10 cellular contexts compared by ENCODE assay signal in genomic region chr4:602559-602942, GRCh38. TPM values are rescaled to one million over a fixed set of nuclear protein-coding genes. Genes with fewer than 3 reads are reported as not detected.
DNase-seq lines count a peak whose midpoint lies in the region; ATAC-seq, FAIRE-seq and TF ChIP-seq lines count a peak whose summit lies in the region.
"Had no signal": no experiment of that assay in that cellular context is flagged by ENCODE, and none has a peak within 500 bp of the region (broad histone marks: within the 10 kb centered on the region; RNA-seq: fewer than 3 reads in every experiment).

No MANE protein-coding gene starts in this region.

- H3K4me2 ChIP-seq in PC-9 (no peak overlapping the region), HepG2 (ENCODE audit: low read depth, low read length) (no peak overlapping the region)

- H3K27ac Mint-ChIP-seq in activated naive CD8-positive, alpha-beta T cell treated with anti-CD3 and anti-CD28 coated beads, Interleukin-2, amount 10 ng/mL, durations not matched to agents 7 days and 5 days, result no peak overlapping the region
- H3K27ac Mint-ChIP-seq: activated naive CD4-positive, alpha-beta T cell treated with anti-CD3 and anti-CD28 coated beads, Interleukin-2, amount 50 U/mL, for 24 hours had no signal

- H3K9me2 ChIP-seq in PC-9 (ENCODE audit: insufficient read depth), result no peaks in the 10 kb centered on the region

- no peaks in the 10 kb centered on the region for H3F3A ChIP-seq in PC-9 (ENCODE audit: insufficient read depth, low read depth)

- H3K27me3 ChIP-seq in PC-9 (ENCODE audit: insufficient read depth, low read depth) (peaks cover 89% of the 10 kb centered on the region), HepG2 (ENCODE audit: control insufficient read depth in 1 of 2, insufficient read depth in 2 of 2, low read length in 2 of 2) (peaks cover 7 to 65% of the 10 kb centered on the region in 2 experiments; a peak in 4 of 5 replicates)
- H3K27me3 ChIP-seq: BLaER1 treated with 17β-estradiol and CSF1 and Interleukin-3, amounts not matched to agents 10 nM and 100 nM had no signal

- WGBS in HepG2 (ENCODE audit: low lambda C conversion rate), result no CpG with 5 or more reads among the region's 8 CpGs

- CTCF ChIA-PET in PC-9 (lab: Charles Lee), result interaction anchor here (0.5 to 1.8 kb wide), 2 partner anchors 71 to 553 kb away, joined by 3 to 12 read pairs; partner anchors contain the start of genes ATP5ME and MYL5
- CTCF ChIA-PET in HepG2 (lab: Yijun Ruan, JAX; ENCODE audit: low intra/inter-chr PET ratio, low total read pairs), result interaction anchor here (0.8 to 1.5 kb wide), 2 partner anchors 71 to 139 kb away, joined by 3 read pairs; partner anchors contain the start of gene ATP5ME

- no peak for TF ChIP-seq EP300 in HepG2 (IDR thresholded peaks at IDR 0.05; ENCODE audit: low read depth in 2 of 2, low read length in 2 of 2)
- TF ChIP-seq EP300 in HepG2 (CRISPR knock-in tag; IDR thresholded peaks at IDR 0.05; ENCODE audit: borderline replicate concordance), result no peak

- peaks cover 7% of the 10 kb centered on the region for H3K4me1 Mint-ChIP-seq in activated naive CD8-positive, alpha-beta T cell treated with anti-CD3 and anti-CD28 coated beads, Interleukin-2, amount 10 ng/mL, durations not matched to agents 7 days and 5 days

- peak; percentile 90 for ATAC-seq in activated naive CD8-positive, alpha-beta T cell treated with anti-CD3 and anti-CD28 coated beads, Interleukin-2, amount 10 ng/mL, durations not matched to agents 7 days and 5 days (ENCODE audit: low read depth)
- ATAC-seq in HepG2, result peak; percentile 99
- ATAC-seq in HG03354 (IDR thresholded peaks at IDR 0.05; ENCODE audit: poor library complexity, severe bottlenecking, unreplicated experiment), result no peak

- H2AFZ ChIP-seq in PC-9 (no peak overlapping the region), HepG2 (ENCODE audit: low read length) (no peak overlapping the region)

- intact Hi-C loops in PC-9 (cut with micrococcal nuclease; ENCODE audit: unreplicated experiment), result loop anchor here (1.0 to 10.0 kb wide), 2 partner anchors 72 to 142 kb away; partner anchors contain the start of genes ATP5ME and MYL5
- intact Hi-C loops in HepG2 (cut with micrococcal nuclease; ENCODE audit: unreplicated experiment), result loop anchor here (1.0 to 10.0 kb wide), 2 partner anchors 72 to 108 kb away; partner anchors contain the start of genes ATP5ME, MYL5, PIGG and ZNF721

- H3K79me2 ChIP-seq in PC-9 (ENCODE audit: low read depth), result no peaks in the 10 kb centered on the region
- no peaks in the 10 kb centered on the region for H3K79me2 ChIP-seq in HepG2 (ENCODE audit: insufficient read depth, low read length)

- H3K4me1 ChIP-seq in PC-9 (replicated peaks; ENCODE audit: insufficient read depth), result no peaks in the 10 kb centered on the region
- H3K4me1 ChIP-seq in HepG2 (ENCODE audit: insufficient read depth, low read length), result no peaks in the 10 kb centered on the region

- no TSS peak for BruUV-seq in PC-9 (replicated peaks; lab: Mats Ljungman, UMichigan)
- no TSS peak for BruUV-seq in HepG2 (replicated peaks; lab: Mats Ljungman, UMichigan)

- H3K9me3 Mint-ChIP-seq in activated naive CD8-positive, alpha-beta T cell treated with anti-CD3 and anti-CD28 coated beads, Interleukin-2, amount 10 ng/mL, durations not matched to agents 7 days and 5 days, result no peaks in the 10 kb centered on the region
- H3K9me3 Mint-ChIP-seq: activated naive CD4-positive, alpha-beta T cell treated with anti-CD3 and anti-CD28 coated beads, Interleukin-2, amount 50 U/mL, for 24 hours had no signal

- no peak overlapping the region for H3K9ac ChIP-seq in HepG2 (ENCODE audit: insufficient read depth, low read depth, low read length)
- H3K9ac ChIP-seq: BLaER1 treated with 17β-estradiol and CSF1 and Interleukin-3, amounts not matched to agents 10 nM and 100 nM had no signal

- peak; percentile 91 for TF ChIP-seq RAD21 in HepG2 (CRISPR knock-in tag; IDR thresholded peaks at IDR 0.05)

- peak; percentile 49 for FAIRE-seq in HepG2 (lab: Jason Lieb, UNC)

- no peaks in the 10 kb centered on the region for H3K36me3 ChIP-seq in PC-9 (ENCODE audit: low read depth)
- H3K36me3 ChIP-seq in HepG2 (replicated peaks in 1 of 2; ENCODE audit: control insufficient read depth in 1 of 2, insufficient read depth in 2 of 2, low read length in 2 of 2), result no peaks in the 10 kb centered on the region

- no peaks in the 10 kb centered on the region for H3K36me3 Mint-ChIP-seq in activated naive CD8-positive, alpha-beta T cell treated with anti-CD3 and anti-CD28 coated beads, Interleukin-2, amount 10 ng/mL, durations not matched to agents 7 days and 5 days
- H3K36me3 Mint-ChIP-seq: activated naive CD4-positive, alpha-beta T cell treated with anti-CD3 and anti-CD28 coated beads, Interleukin-2, amount 50 U/mL, for 24 hours had no signal

- H3K27ac ChIP-seq in PC-9 (no peak overlapping the region), HepG2 (ENCODE audit: extremely low read length, insufficient read depth, low read length) (no peak overlapping the region)
- H3K27ac ChIP-seq: BLaER1 treated with 17β-estradiol and CSF1 and Interleukin-3, amounts not matched to agents 10 nM and 100 nM had no signal

- DNase-seq in NCI-H345 (lab: John Stamatoyannopoulos, UW) (peak; percentile 53), NCI-H345 treated with DMSO at 0.1 percent for 48 hours (lab: John Stamatoyannopoulos, UW; ENCODE audit: unreplicated experiment) (no peak), PC-9 (peak; percentile 74 to 87), HepG2 (ENCODE audit: low spot score) (peak; percentile 60), NCI-H1930 (lab: John Stamatoyannopoulos, UW) (no peak)
- peak; percentile 77 for DNase-seq in activated naive CD8-positive, alpha-beta T cell treated with anti-CD3 and anti-CD28 coated beads, Interleukin-2, amount 10 ng/mL, durations not matched to agents 7 days and 5 days
- DNase-seq in stimulated activated CD8-positive, alpha-beta memory T cell treated with anti-CD3 and anti-CD28 coated beads, Interleukin-4, amount 100 ng/mL, for 48 hours, result peak; percentile 94

- in situ Hi-C loops in HepG2 (cut with HindIII; ENCODE audit: extremely low pct_ligation_motif_present, low pct_unique_long_range_greater_than_20kb), result no loop called here

- H4K20me1 ChIP-seq in PC-9 (ENCODE audit: insufficient read depth) (no peaks in the 10 kb centered on the region), HepG2 (ENCODE audit: insufficient read depth, low read length) (no peaks in the 10 kb centered on the region)
- H4K20me1 ChIP-seq: BLaER1 treated with 17β-estradiol and CSF1 and Interleukin-3, amounts not matched to agents 10 nM and 100 nM had no signal

- TF ChIP-seq POLR2A in HepG2 (IDR thresholded peaks at IDR 0.05; ENCODE audit: insufficient read depth in 1 of 2, low read depth in 2 of 2, low read length in 2 of 2), result no peak

- no peaks in the 10 kb centered on the region for H3K9me3 ChIP-seq in PC-9 (ENCODE audit: insufficient read depth, low read depth)
- H3K9me3 ChIP-seq in HepG2 (ENCODE audit: low read length), result no peaks in the 10 kb centered on the region

- no peak overlapping the region for H3K4me3 ChIP-seq in PC-9
- no peak overlapping the region for H3K4me3 ChIP-seq in HepG2 (replicated peaks in 1 of 3; ENCODE audit: insufficient read depth in 1 of 3, low read depth in 2 of 3, low read length in 3 of 3)
- H3K4me3 ChIP-seq: BLaER1 treated with 17β-estradiol and CSF1 and Interleukin-3, amounts not matched to agents 10 nM and 100 nM had no signal

- peak; percentile 92 for TF ChIP-seq CTCF in PC-9 (conservative IDR thresholded peaks at IDR 0.05)
- peak; percentile 97 for TF ChIP-seq CTCF in HepG2 (CRISPR knock-in tag; IDR thresholded peaks at IDR 0.05)

- POLR2A ChIA-PET in PC-9 (lab: Charles Lee; ENCODE audit: unreplicated experiment), result no interaction called here
- POLR2A ChIA-PET in activated naive CD8-positive, alpha-beta T cell treated with anti-CD3 and anti-CD28 coated beads, Interleukin-2, amount 10 ng/mL, durations not matched to agents 7 days and 5 days (lab: Charles Lee), result interaction anchor here (1.0 kb wide), 1 partner anchor 72 kb away, joined by 5 read pairs; the partner anchor contains the start of genes ATP5ME and MYL5
- POLR2A ChIA-PET in HepG2 (lab: Yijun Ruan, JAX), result no interaction called here

- H3K27me3 Mint-ChIP-seq in activated naive CD8-positive, alpha-beta T cell treated with anti-CD3 and anti-CD28 coated beads, Interleukin-2, amount 10 ng/mL, durations not matched to agents 7 days and 5 days, result peaks cover 5% of the 10 kb centered on the region

- H3K4me3 Mint-ChIP-seq in activated naive CD8-positive, alpha-beta T cell treated with anti-CD3 and anti-CD28 coated beads, Interleukin-2, amount 10 ng/mL, durations not matched to agents 7 days and 5 days, result no peak overlapping the region
- H3K4me3 Mint-ChIP-seq: activated naive CD4-positive, alpha-beta T cell treated with anti-CD3 and anti-CD28 coated beads, Interleukin-2, amount 50 U/mL, for 24 hours had no signal

RNA-seq across cellular contexts. Expression of gene PDE6B, which starts 22.8 kb away (rescaled TPM):
- total RNA-seq in PC-9 (2021), result 5.9 and 8.2 TPM in 2 replicates
- total RNA-seq in activated naive CD8-positive, alpha-beta T cell treated with anti-CD3 and anti-CD28 coated beads, Interleukin-2, amount 10 ng/mL, durations not matched to agents 7 days and 5 days, result 10 to 100 TPM; 16.6 to 23.2 TPM
- total RNA-seq in HepG2 (2016; rRNA removed; fragmentation: Illumina TruSeq; extraction: Trizol), result 0.38 TPM in 1 of 2 replicates, not detected in the other
- 0.20 TPM in 1 of 2 replicates, not detected in the other for total RNA-seq in HepG2 (2016; cell fraction: cytosol; rRNA removed; fragmentation: Illumina TruSeq; extraction: Trizol; ENCODE audit: low read depth)
- 0.09 TPM in 1 of 2 replicates, not detected in the other for total RNA-seq in HepG2 (2016; cell fraction: insoluble cytoplasmic fraction; rRNA removed; fragmentation: Illumina TruSeq; extraction: Trizol)
- 0.25 TPM in 1 of 2 replicates, not detected in the other for total RNA-seq in HepG2 (2016; cell fraction: membrane; rRNA removed; fragmentation: Illumina TruSeq; extraction: Trizol)
- not detected in 2 replicates for total RNA-seq in HepG2 (2016; cell fraction: nucleus; rRNA removed; fragmentation: Illumina TruSeq; extraction: Trizol)
- 0.38 and 0.40 TPM in 2 replicates for polyA plus RNA-seq in HepG2 (2011; rRNA removed)
- 0.43 and 0.62 TPM in 2 replicates for polyA plus RNA-seq in HepG2 (2011; cell fraction: cytosol; rRNA removed)
- 0.33 and 0.45 TPM in 2 replicates for polyA plus RNA-seq in HepG2 (2011; cell fraction: nucleus; rRNA removed)
- 0.38 and 0.73 TPM in 2 replicates for polyA plus RNA-seq in HepG2 (2012)
- polyA plus RNA-seq in HepG2 (2016; cell fraction: cytosol; fragmentation: Illumina TruSeq; extraction: Trizol; ENCODE audit: low read depth), result not detected in 2 replicates
- polyA plus RNA-seq in HepG2 (2016; cell fraction: insoluble cytoplasmic fraction; fragmentation: Illumina TruSeq; extraction: Trizol; ENCODE audit: low read depth), result not detected in 2 replicates
- polyA plus RNA-seq in HepG2 (2016; cell fraction: membrane; fragmentation: Illumina TruSeq; extraction: Trizol; ENCODE audit: low read depth), result 0.13 TPM in 1 of 2 replicates, not detected in the other
- polyA plus RNA-seq in HepG2 (2016; cell fraction: nucleus; fragmentation: Illumina TruSeq; extraction: Trizol; ENCODE audit: insufficient read depth, low read depth), result not detected in 2 replicates
- polyA minus RNA-seq in HepG2 (2011; rRNA and poly(A)+ RNA removed; ENCODE audit: low replicate concordance), result 0.32 TPM in 1 of 2 replicates, not detected in the other
- 0.69 and 1.3 TPM in 2 replicates for polyA minus RNA-seq in HepG2 (2011; cell fraction: cytosol; rRNA and poly(A)+ RNA removed)
- 0.37 and 1.3 TPM in 2 replicates for polyA minus RNA-seq in HepG2 (2011; cell fraction: nucleus; rRNA and poly(A)+ RNA removed)

RNA-seq across cellular contexts. Expression of gene TMEM271, which starts 26.5 kb away (rescaled TPM):
- total RNA-seq in PC-9 (2021), result not detected in 2 replicates
- total RNA-seq in activated naive CD8-positive, alpha-beta T cell treated with anti-CD3 and anti-CD28 coated beads, Interleukin-2, amount 10 ng/mL, durations not matched to agents 7 days and 5 days, result not detected
- total RNA-seq in HepG2 (2016; rRNA removed; fragmentation: Illumina TruSeq; extraction: Trizol), result not detected in 2 replicates
- not detected in 2 replicates for total RNA-seq in HepG2 (2016; cell fraction: cytosol; rRNA removed; fragmentation: Illumina TruSeq; extraction: Trizol; ENCODE audit: low read depth)
- not detected in 2 replicates for total RNA-seq in HepG2 (2016; cell fraction: insoluble cytoplasmic fraction; rRNA removed; fragmentation: Illumina TruSeq; extraction: Trizol)
- not detected in 2 replicates for total RNA-seq in HepG2 (2016; cell fraction: membrane; rRNA removed; fragmentation: Illumina TruSeq; extraction: Trizol)
- total RNA-seq in HepG2 (2016; cell fraction: nucleus; rRNA removed; fragmentation: Illumina TruSeq; extraction: Trizol), result not detected in 2 replicates
- not detected in 2 replicates for polyA plus RNA-seq in HepG2 (2011; rRNA removed)
- polyA plus RNA-seq in HepG2 (2011; cell fraction: cytosol; rRNA removed), result 0.04 TPM in 1 of 2 replicates, not detected in the other
- polyA plus RNA-seq in HepG2 (2011; cell fraction: nucleus; rRNA removed), result not detected in 2 replicates
- polyA plus RNA-seq in HepG2 (2012), result 0.05 TPM in 1 of 2 replicates, not detected in the other
- polyA plus RNA-seq in HepG2 (2016; cell fraction: cytosol; fragmentation: Illumina TruSeq; extraction: Trizol; ENCODE audit: low read depth), result not detected in 2 replicates
- polyA plus RNA-seq in HepG2 (2016; cell fraction: insoluble cytoplasmic fraction; fragmentation: Illumina TruSeq; extraction: Trizol; ENCODE audit: low read depth), result not detected in 2 replicates
- polyA plus RNA-seq in HepG2 (2016; cell fraction: membrane; fragmentation: Illumina TruSeq; extraction: Trizol; ENCODE audit: low read depth), result not detected in 2 replicates
- polyA plus RNA-seq in HepG2 (2016; cell fraction: nucleus; fragmentation: Illumina TruSeq; extraction: Trizol; ENCODE audit: insufficient read depth, low read depth), result not detected in 2 replicates
- polyA minus RNA-seq in HepG2 (2011; rRNA and poly(A)+ RNA removed; ENCODE audit: low replicate concordance), result not detected in 2 replicates
- not detected in 2 replicates for polyA minus RNA-seq in HepG2 (2011; cell fraction: cytosol; rRNA and poly(A)+ RNA removed)
- polyA minus RNA-seq in HepG2 (2011; cell fraction: nucleus; rRNA and poly(A)+ RNA removed), result not detected in 2 replicates

Comparison
In these comparisons a context has a peak if more than half of its experiments do, and no peak if none do; other contexts are left out.
1. DNase-seq: peak in NCI-H345 (single experiment), PC-9 (2 of 2), activated naive CD8-positive, alpha-beta T cell treated with anti-CD3 and anti-CD28 coated beads, Interleukin-2, amount 10 ng/mL, durations not matched to agents 7 days and 5 days (single experiment), HepG2 (single experiment) and stimulated activated CD8-positive, alpha-beta memory T cell treated with anti-CD3 and anti-CD28 coated beads, Interleukin-4, amount 100 ng/mL, for 48 hours (single experiment); none in NCI-H345 treated with DMSO at 0.1 percent for 48 hours (single experiment) and NCI-H1930 (0 of 2).